ENCODE assay signal across 33 cellular contexts in genomic region chr12:5027436-5027835, GRCh38. TPM values are rescaled to one million over a fixed set of nuclear protein-coding genes. Genes with fewer than 3 reads are reported as not detected.
"Had no signal": no experiment of that assay in that cellular context is flagged by ENCODE, and none has a peak within 500 bp of the region (broad histone marks: within the 10 kb centered on the region; RNA-seq: fewer than 3 reads in every experiment).

No MANE protein-coding gene starts in this region.

- H3K27ac ChIP-seq: brain microvascular endothelial cell, coronary artery, dorsolateral prefrontal cortex, esophagus muscularis mucosa, foreskin keratinocyte, left lung, lower lobe of right lung, pancreas, prostate gland, sigmoid colon, thyroid gland, upper lobe of left lung, vagina had no signal

- H3K36me3 ChIP-seq: brain microvascular endothelial cell, esophagus muscularis mucosa, heart left ventricle, left lung, lower lobe of right lung, pancreas, prostate gland, sigmoid colon, thyroid gland, upper lobe of left lung, vagina had no signal

- H3K4me3 ChIP-seq: coronary artery, dorsolateral prefrontal cortex, esophagus muscularis mucosa, heart left ventricle, left lung, lower lobe of right lung, pancreas, prostate gland, sigmoid colon, smooth muscle cell, thyroid gland, upper lobe of left lung, vagina had no signal

- H3K4me1 Mint-ChIP-seq: activated CD4-positive, alpha-beta memory T cell treated with anti-CD3 and anti-CD28 coated beads, Interleukin-2, amount 10 ng/mL, durations not matched to agents 7 days and 5 days; activated CD4-positive, alpha-beta T cell treated with anti-CD3 and anti-CD28 coated beads, Interleukin-2, amount 10 ng/mL, durations not matched to agents 7 days and 5 days; stimulated activated memory B cell treated with anti-CD40 and anti-IgM and Interleukin-4, amounts not matched to agents 10 μg/mL and 1 μg/mL and 100 μg/mL, for 72 hours; stimulated activated naive CD8-positive, alpha-beta T cell treated with anti-CD3 and anti-CD28 coated beads, Interleukin-15, amount 100 ng/mL, for 72 hours had no signal

- H3K4me2 ChIP-seq: smooth muscle cell had no signal

- H3K27me3 ChIP-seq: brain microvascular endothelial cell, heart left ventricle, sigmoid colon, thyroid gland, upper lobe of left lung, vagina had no signal

- H3K9me3 ChIP-seq: esophagus muscularis mucosa, heart left ventricle, left lung, lower lobe of right lung, pancreas, prostate gland, sigmoid colon, thyroid gland, upper lobe of left lung, vagina had no signal

- H3K36me3 Mint-ChIP-seq: activated naive CD4-positive, alpha-beta T cell treated with anti-CD3 and anti-CD28 coated beads, Interleukin-2, amount 50 U/mL, for 72 hours; natural killer cell treated with Interleukin-12 subunit alpha and Interleukin-12 subunit beta and Interleukin-15 and Interleukin-18, amount 100 ng/mL, for 72 hours; stimulated activated memory B cell treated with anti-CD40 and anti-IgM and Interleukin-4, amounts not matched to agents 10 μg/mL and 1 μg/mL and 100 μg/mL, for 72 hours had no signal

- DNase-seq: activated CD4-positive, alpha-beta memory T cell treated with anti-CD3 and anti-CD28 coated beads, Interleukin-2, amount 10 ng/mL, durations not matched to agents 7 days and 5 days; activated CD4-positive, alpha-beta T cell treated with anti-CD3 and anti-CD28 coated beads for 1 hour; activated CD4-positive, alpha-beta T cell treated with anti-CD3 and anti-CD28 coated beads, Interleukin-2, amount 10 ng/mL, durations not matched to agents 7 days and 5 days; activated naive CD4-positive, alpha-beta T cell; activated T-cell treated with anti-CD3 and anti-CD28 coated beads for 4 hours; activated T-cell treated with anti-CD3 and anti-CD28 coated beads, Interleukin-2, amount 50 U/mL, for 72 hours; brain microvascular endothelial cell; dorsolateral prefrontal cortex; foreskin keratinocyte; heart left ventricle; hypothalamus; kidney glomerular epithelial cell; left lung; lower lobe of right lung; mesenchymal stem cell; pancreas; sigmoid colon; stimulated activated CD4-positive, alpha-beta T cell treated with anti-CD3 and anti-CD28 coated beads, Interleukin-1b, Interleukin-23, amount 100 ng/mL, for 48 hours; stimulated activated CD4-positive, alpha-beta T cell treated with anti-CD3 and anti-CD28 coated beads, Interleukin-4, amount 100 ng/mL, for 4 hours; stimulated activated CD8-positive, alpha-beta memory T cell treated with anti-CD3 and anti-CD28 coated beads, Interleukin-4, amount 100 ng/mL, for 48 hours; stimulated activated naive CD8-positive, alpha-beta T cell treated with anti-CD3 and anti-CD28 coated beads, Interleukin-15, amount 100 ng/mL, for 72 hours; substantia nigra; T-helper 2 cell; thyroid gland; upper lobe of left lung had no signal

- H3K4me1 ChIP-seq: esophagus muscularis mucosa, foreskin keratinocyte, left lung, lower lobe of right lung, pancreas, prostate gland, sigmoid colon, thyroid gland, upper lobe of left lung, vagina had no signal

- H3K4me3 Mint-ChIP-seq: activated CD4-positive, alpha-beta memory T cell treated with anti-CD3 and anti-CD28 coated beads, Interleukin-2, amount 10 ng/mL, durations not matched to agents 7 days and 5 days; activated CD4-positive, alpha-beta T cell treated with anti-CD3 and anti-CD28 coated beads, Interleukin-2, amount 10 ng/mL, durations not matched to agents 7 days and 5 days; activated T-cell treated with anti-CD3 and anti-CD28 coated beads, Interleukin-2, amount 50 U/mL, for 72 hours; natural killer cell treated with Interleukin-12 subunit alpha and Interleukin-12 subunit beta and Interleukin-15 and Interleukin-18, amount 100 ng/mL, for 72 hours; stimulated activated memory B cell treated with anti-CD40 and anti-IgM and Interleukin-4, amounts not matched to agents 10 μg/mL and 1 μg/mL and 100 μg/mL, for 72 hours; stimulated activated naive CD8-positive, alpha-beta T cell treated with anti-CD3 and anti-CD28 coated beads, Interleukin-15, amount 100 ng/mL, for 72 hours had no signal

- H3K9me3 Mint-ChIP-seq: activated CD4-positive, alpha-beta memory T cell treated with anti-CD3 and anti-CD28 coated beads, Interleukin-2, amount 10 ng/mL, durations not matched to agents 7 days and 5 days; activated CD4-positive, alpha-beta T cell treated with anti-CD3 and anti-CD28 coated beads, Interleukin-2, amount 10 ng/mL, durations not matched to agents 7 days and 5 days; activated naive CD4-positive, alpha-beta T cell treated with anti-CD3 and anti-CD28 coated beads, Interleukin-2, amount 50 U/mL, for 72 hours; activated T-cell treated with anti-CD3 and anti-CD28 coated beads, Interleukin-2, amount 50 U/mL, for 72 hours; natural killer cell treated with Interleukin-12 subunit alpha and Interleukin-12 subunit beta and Interleukin-15 and Interleukin-18, amount 100 ng/mL, for 72 hours; stimulated activated memory B cell treated with anti-CD40 and anti-IgM and Interleukin-4, amounts not matched to agents 10 μg/mL and 1 μg/mL and 100 μg/mL, for 72 hours; stimulated activated naive CD8-positive, alpha-beta T cell treated with anti-CD3 and anti-CD28 coated beads, Interleukin-15, amount 100 ng/mL, for 72 hours had no signal

- H3K27ac Mint-ChIP-seq: activated CD4-positive, alpha-beta memory T cell treated with anti-CD3 and anti-CD28 coated beads, Interleukin-2, amount 10 ng/mL, durations not matched to agents 7 days and 5 days; activated CD4-positive, alpha-beta T cell treated with anti-CD3 and anti-CD28 coated beads, Interleukin-2, amount 10 ng/mL, durations not matched to agents 7 days and 5 days; activated naive CD4-positive, alpha-beta T cell treated with anti-CD3 and anti-CD28 coated beads, Interleukin-2, amount 50 U/mL, for 72 hours; activated T-cell treated with anti-CD3 and anti-CD28 coated beads, Interleukin-2, amount 50 U/mL, for 72 hours; natural killer cell treated with Interleukin-12 subunit alpha and Interleukin-12 subunit beta and Interleukin-15 and Interleukin-18, amount 100 ng/mL, for 72 hours; stimulated activated memory B cell treated with anti-CD40 and anti-IgM and Interleukin-4, amounts not matched to agents 10 μg/mL and 1 μg/mL and 100 μg/mL, for 72 hours; stimulated activated naive CD8-positive, alpha-beta T cell treated with anti-CD3 and anti-CD28 coated beads, Interleukin-15, amount 100 ng/mL, for 72 hours had no signal

RNA-seq across cellular contexts. Expression of gene KCNA5, which starts 16.2 kb away (rescaled TPM):
- total RNA-seq: activated CD4-positive, alpha-beta memory T cell treated with anti-CD3 and anti-CD28 coated beads, Interleukin-2, amount 10 ng/mL, durations not matched to agents 7 days and 5 days; activated CD4-positive, alpha-beta T cell treated with anti-CD3 and anti-CD28 coated beads, Interleukin-2, amount 10 ng/mL, durations not matched to agents 7 days and 5 days; activated naive CD4-positive, alpha-beta T cell treated with anti-CD3 and anti-CD28 coated beads, Interleukin-2, amount 50 U/mL, for 72 hours; activated T-cell treated with anti-CD3 and anti-CD28 coated beads, Interleukin-2, amount 50 U/mL, for 72 hours; foreskin keratinocyte; natural killer cell treated with Interleukin-12 subunit alpha and Interleukin-12 subunit beta and Interleukin-15 and Interleukin-18, amount 100 ng/mL, for 72 hours; smooth muscle cell; vagina had no signal
